Comparison of ENCODE assay signal across 8 cellular contexts in the genomic region with DNA sequence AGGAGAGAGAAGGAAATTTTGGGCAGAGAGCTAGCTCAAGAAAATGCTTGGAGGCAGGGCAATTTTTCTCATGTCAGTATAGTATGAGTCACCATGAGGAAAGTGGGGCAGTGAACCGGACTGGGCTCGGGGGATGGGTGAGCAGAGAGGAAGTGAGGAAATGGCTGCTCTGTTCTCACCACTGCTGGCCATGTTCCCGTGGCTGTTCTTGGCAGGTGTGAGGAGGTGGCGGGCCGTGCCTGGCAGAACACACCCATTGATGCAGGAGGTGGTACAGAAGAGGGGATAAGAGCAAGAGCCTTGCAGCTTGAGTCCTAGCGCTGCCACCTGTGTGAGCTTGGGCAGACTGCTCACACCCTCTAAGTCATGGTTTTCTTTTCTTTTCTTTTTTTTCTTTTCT.
DNase-seq lines count a peak whose midpoint lies in the region; ATAC-seq and TF ChIP-seq lines count a peak whose summit lies in the region.

No MANE protein-coding gene starts in this region.

- no peaks in the 10 kb centered on the region for H3K9me3 ChIP-seq in lower lobe of right lung

- ATAC-seq in GM21619 (IDR thresholded peaks at IDR 0.05; ENCODE audit: unreplicated experiment) (peak; percentile 72), lower lobe of right lung (peak; percentile 98), GM19395 (IDR thresholded peaks at IDR 0.05; ENCODE audit: unreplicated experiment) (no peak), HG03045 (IDR thresholded peaks at IDR 0.05; ENCODE audit: unreplicated experiment) (no peak)

- TF ChIP-seq CTCF in cardiac fibroblast (IDR thresholded peaks at IDR 0.05; ENCODE audit: low read depth, low read length) (no peak), lower lobe of right lung (IDR thresholded peaks at IDR 0.05) (no peak)

- intact Hi-C loops in lower lobe of right lung (cut with DNase I) = no loop called here

- peaks cover 19% of the 10 kb centered on the region for H3K4me1 ChIP-seq in lower lobe of right lung

- no peak overlapping the region for H3K4me3 ChIP-seq in cardiac fibroblast (replicated peaks in 1 of 2; ENCODE audit: low read depth in 2 of 2, low read length in 2 of 2)
- H3K4me3 ChIP-seq in lower lobe of right lung = no peak overlapping the region

- DNase-seq in COR-L47 (lab: John Stamatoyannopoulos, UW) (peak; percentile 3), NCI-H2107 treated with DMSO at 0.1 percent for 48 hours (lab: John Stamatoyannopoulos, UW; ENCODE audit: unreplicated experiment) (peak; percentile 34), cardiac fibroblast (ENCODE audit: low read depth in 2 of 2) (peak; percentile 93), lower lobe of right lung (peak; percentile 89), hippocampal formation (lab: John Stamatoyannopoulos, UW) (no peak)

- H3K27ac ChIP-seq in lower lobe of right lung = no peak overlapping the region

- H3K36me3 ChIP-seq in lower lobe of right lung = no peaks in the 10 kb centered on the region

- no peaks in the 10 kb centered on the region for H3K27me3 ChIP-seq in lower lobe of right lung (ENCODE audit: low read depth)

Comparison
In these comparisons a context has a peak if more than half of its experiments do, and no peak if none do; other contexts are left out.
1. DNase-seq: peak in COR-L47 (single experiment), NCI-H2107 treated with DMSO at 0.1 percent for 48 hours (single experiment), cardiac fibroblast (2 of 2) and lower lobe of right lung (single experiment); none in hippocampal formation (0 of 2).
2. ATAC-seq: peak in GM21619 (single experiment) and lower lobe of right lung (2 of 2); none in GM19395 (single experiment) and HG03045 (single experiment).